Comparison of ENCODE assay signal across 1 cellular context in genomic region chr10:95333997-95334792, GRCh38.
TF ChIP-seq lines count a peak whose summit lies in the region.

No MANE protein-coding gene starts in this region.

TF ChIP-seq in GM23338, 12 proteins besides CTCF, POLR2A, EP300 and RAD21 (continued from another document):
- TF ChIP-seq REST (IDR thresholded peaks at IDR 0.05; ENCODE audit: unreplicated experiment) (no peak), NANOG (IDR thresholded peaks at IDR 0.05; ENCODE audit: borderline replicate concordance) (no peak), CREB1 (CRISPR knock-in tag; IDR thresholded peaks at IDR 0.05; ENCODE audit: low read depth) (no peak), EZH2phosphoT487 (IDR thresholded peaks at IDR 0.05; ENCODE audit: unreplicated experiment) (no peak), JUNB (IDR thresholded peaks at IDR 0.05; ENCODE audit: unreplicated experiment) (no peak), ETS1 (IDR thresholded peaks at IDR 0.05) (no peak), EZH2 (IDR thresholded peaks at IDR 0.05; ENCODE audit: low read depth, unreplicated experiment) (no peak), ZNF114 (CRISPR knock-in tag; IDR thresholded peaks at IDR 0.05) (no peak)
TF ChIP-seq in GM23338: peak in this region for 0.
